ENCODE assay signal across 19 cellular contexts in the genomic region with DNA sequence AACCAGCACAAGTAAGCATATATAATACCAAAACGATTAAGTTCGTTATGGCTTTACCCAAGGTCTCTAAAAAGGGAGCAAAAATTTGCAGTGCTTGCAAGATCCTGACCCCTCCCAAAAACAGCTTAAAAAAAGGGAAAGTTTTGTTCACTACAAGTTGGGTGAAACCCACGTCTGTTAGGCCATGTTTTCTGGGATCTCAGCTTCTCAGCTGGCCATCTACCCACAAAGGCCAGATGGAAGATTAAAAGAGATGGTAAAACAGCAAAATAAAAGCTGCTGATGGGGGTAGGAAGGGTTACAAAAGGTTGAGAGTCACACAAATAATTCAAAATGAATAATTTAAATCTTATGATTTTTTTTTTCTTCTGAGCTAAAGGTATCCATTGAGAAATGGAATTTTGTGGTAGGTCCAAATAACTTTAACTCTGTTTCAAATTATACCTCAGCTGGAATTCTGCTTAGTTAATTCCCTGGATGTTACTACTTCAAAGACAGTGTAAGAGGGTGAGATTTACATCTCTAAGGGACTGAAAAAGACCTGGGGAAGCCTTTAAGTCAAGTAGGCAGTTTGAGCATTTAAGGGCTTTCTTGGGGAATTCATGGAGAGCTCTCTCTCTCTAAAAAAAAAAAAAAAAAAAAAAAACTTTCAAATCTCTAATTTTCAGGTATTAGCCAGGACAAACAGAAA.
A peak's percentile ranks its signal among the peaks of the same experiment; 100 is the strongest.
DNase-seq lines count a peak whose midpoint lies in the region; ATAC-seq and TF ChIP-seq lines count a peak whose summit lies in the region.
"Had no signal": no experiment of that assay in that cellular context is flagged by ENCODE, and none has a peak within 500 bp of the region (broad histone marks: within the 10 kb centered on the region; RNA-seq: fewer than 3 reads in every experiment).

No MANE protein-coding gene starts in this region.

- H3K27ac Mint-ChIP-seq in endodermal cell, result peak overlapping the region; percentile 66
- H3K27ac Mint-ChIP-seq: CD4-positive, CD25-positive, alpha-beta regulatory T cell had no signal

- no peak for TF ChIP-seq CTCF in endodermal cell (conservative IDR thresholded peaks at IDR 0.05)

- H3K27ac ChIP-seq in HUES64 (ENCODE audit: low read depth, low read length), result peak overlapping the region; percentile 81
- H3K27ac ChIP-seq in endodermal cell (ENCODE audit: low read depth, low read length), result no peak overlapping the region

- DNase-seq in H7 (peak; percentile 22), endodermal cell (peak; percentile 61), iPS-NIHi7 (ENCODE audit: extremely low spot score) (peak; percentile 32), medulla oblongata (ENCODE audit: extremely low spot score) (no peak)
- DNase-seq: CD4-positive, CD25-positive, alpha-beta regulatory T cell; COR-L47; DMS153; KBM-7; NCI-H1092; NCI-H1436; NCI-H187 treated with DMSO at 0.1 percent for 48 hours; NCI-H226; NCI-H524; NCI-H774; SHP77 had no signal

- no peaks in the 10 kb centered on the region for H3K27me3 Mint-ChIP-seq in endodermal cell (ENCODE audit: insufficient read depth)
- H3K27me3 Mint-ChIP-seq: CD4-positive, CD25-positive, alpha-beta regulatory T cell had no signal

- H3K4me1 ChIP-seq in HUES64 (ENCODE audit: insufficient read depth, low read length) (peaks cover 52% of the 10 kb centered on the region), endodermal cell (ENCODE audit: control insufficient read depth, insufficient read depth, low read length) (peaks cover 3% of the 10 kb centered on the region)
- H3K4me1 ChIP-seq: HAP-1 had no signal

- H3K36me3 Mint-ChIP-seq in endodermal cell (ENCODE audit: low read depth), result no peaks in the 10 kb centered on the region
- H3K36me3 Mint-ChIP-seq: CD4-positive, CD25-positive, alpha-beta regulatory T cell had no signal

- no peaks in the 10 kb centered on the region for H3K27me3 ChIP-seq in H7 (ENCODE audit: control insufficient read depth, insufficient read depth, low read length)
- H3K27me3 ChIP-seq in HUES64 (ENCODE audit: insufficient read depth, low read length), result no peaks in the 10 kb centered on the region
- H3K27me3 ChIP-seq in endodermal cell (ENCODE audit: control insufficient read depth, insufficient read depth, low read length, poor library complexity, severe bottlenecking), result no peaks in the 10 kb centered on the region

- H3K36me3 ChIP-seq in H7 (replicated peaks; ENCODE audit: control insufficient read depth, insufficient read depth, low read length) (no peaks in the 10 kb centered on the region), HUES64 (ENCODE audit: insufficient read depth, low read length) (no peaks in the 10 kb centered on the region), endodermal cell (ENCODE audit: control insufficient read depth, insufficient read depth, low read length) (no peaks in the 10 kb centered on the region)
- H3K36me3 ChIP-seq: HAP-1 had no signal

- H3K9me3 ChIP-seq in HUES64 (ENCODE audit: insufficient read depth, low read depth, low read length) (no peaks in the 10 kb centered on the region), endodermal cell (ENCODE audit: control insufficient read depth, low read length) (no peaks in the 10 kb centered on the region)
- H3K9me3 ChIP-seq: HAP-1 had no signal

- H3K4me3 Mint-ChIP-seq in endodermal cell, result no peak overlapping the region

- no peaks in the 10 kb centered on the region for H3K9me3 Mint-ChIP-seq in endodermal cell

- 7% methylated on average over 3 of the region's 3 CpGs for WGBS in HUES64
- WGBS in endodermal cell (ENCODE audit: insufficient coverage in 1 of 2, insufficient read length in 1 of 2), 2 experiments, result 0 to 43% methylated on average over 1 to 3 of the region's 3 CpGs

- peaks cover 27% of the 10 kb centered on the region for H3K4me1 Mint-ChIP-seq in endodermal cell
- H3K4me1 Mint-ChIP-seq: CD4-positive, CD25-positive, alpha-beta regulatory T cell had no signal

- H3K4me3 ChIP-seq in H7 (ENCODE audit: insufficient read depth, low read depth, low read length) (no peak overlapping the region), HUES64 (ENCODE audit: low read length) (peak overlapping the region; percentile 26), endodermal cell (ENCODE audit: low read length) (no peak overlapping the region)
- H3K4me3 ChIP-seq: HAP-1 had no signal

- peak overlapping the region; percentile 15; the same call in 1 of the 2 replicates for H3K9ac ChIP-seq in HUES64 (ENCODE audit: low read depth, low read length)
- no peak overlapping the region for H3K9ac ChIP-seq in endodermal cell (ENCODE audit: extremely low read depth, low read length, poor library complexity, severe bottlenecking)

- ATAC-seq in GM21390 (IDR thresholded peaks at IDR 0.05; ENCODE audit: unreplicated experiment), result no peak
- no peak for ATAC-seq in GM21723 (IDR thresholded peaks at IDR 0.05; ENCODE audit: unreplicated experiment)
